Comparison of ENCODE assay signal across 8 cellular contexts in genomic region chr5:108842260-108842659, GRCh38.
"Had no signal": no experiment of that assay in that cellular context is flagged by ENCODE, and none has a peak within 500 bp of the region (broad histone marks: within the 10 kb centered on the region; RNA-seq: fewer than 3 reads in every experiment).

No MANE protein-coding gene starts in this region.

- H3K27me3 Mint-ChIP-seq: IgD-negative memory B cell had no signal

- H3K9ac ChIP-seq: KMS-11 had no signal

- H3K4me3 ChIP-seq: K562 had no signal

- H3K4me2 ChIP-seq: KMS-11 had no signal

- H3K27ac ChIP-seq: HL-60, KMS-11 had no signal

- H3K4me1 Mint-ChIP-seq: IgD-negative memory B cell had no signal

- DNase-seq: IMR-90, KBM-7, KG1 had no signal

- H3K4me3 Mint-ChIP-seq: IgD-negative memory B cell had no signal

- ATAC-seq: HepG2, K562 had no signal

- H3K27ac Mint-ChIP-seq: IgD-negative memory B cell had no signal
